In the genomic region with DNA sequence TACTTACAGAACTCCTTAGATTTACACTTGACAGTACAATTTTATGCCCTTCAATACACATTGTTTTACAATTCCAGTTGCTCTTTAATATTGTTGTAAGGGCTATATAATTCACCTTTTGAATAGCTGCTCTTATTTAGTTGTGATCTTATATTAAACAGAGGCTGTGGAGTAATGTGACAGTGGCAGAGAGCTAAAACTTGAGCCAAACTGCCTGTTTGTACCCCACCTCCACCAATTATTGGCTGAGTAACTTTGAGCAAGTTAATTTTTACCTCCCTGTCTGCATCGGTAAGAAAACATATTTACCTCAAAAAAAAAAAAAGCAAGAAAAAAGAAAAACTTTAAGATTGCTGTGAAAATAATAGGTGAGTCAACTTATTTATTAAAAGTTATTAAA, we compare ENCODE assay signal across 1 cellular context.
TF ChIP-seq lines count a peak whose summit lies in the region.

No MANE protein-coding gene starts in this region.

TF ChIP-seq in H1, 55 proteins besides CTCF, POLR2A, EP300 and RAD21:
- TF ChIP-seq, protein P1, sequence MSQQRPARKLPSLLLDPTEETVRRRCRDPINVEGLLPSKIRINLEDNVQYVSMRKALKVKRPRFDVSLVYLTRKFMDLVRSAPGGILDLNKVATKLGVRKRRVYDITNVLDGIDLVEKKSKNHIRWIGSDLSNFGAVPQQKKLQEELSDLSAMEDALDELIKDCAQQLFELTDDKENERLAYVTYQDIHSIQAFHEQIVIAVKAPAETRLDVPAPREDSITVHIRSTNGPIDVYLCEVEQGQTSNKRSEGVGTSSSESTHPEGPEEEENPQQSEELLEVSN (IDR thresholded peaks at IDR 0.05) = no peak
- TF ChIP-seq CEBPB (IDR thresholded peaks at IDR 0.05; ENCODE audit: low read depth, low read length) (no peak), BRCA1 (IDR thresholded peaks at IDR 0.05; ENCODE audit: low read depth, low read length) (no peak), NANOG (IDR thresholded peaks at IDR 0.05; ENCODE audit: insufficient read depth, low read depth, low read length, poor library complexity, severe bottlenecking) (no peak), SP4 (IDR thresholded peaks at IDR 0.05; ENCODE audit: low read length) (no peak), KDM1A (IDR thresholded peaks at IDR 0.05; ENCODE audit: borderline replicate concordance, low read length) (no peak), GABPA (IDR thresholded peaks at IDR 0.05; ENCODE audit: borderline replicate concordance, insufficient read depth, low read length) (no peak), FOSL1 (IDR thresholded peaks at IDR 0.05; ENCODE audit: insufficient read depth, low read depth, low read length) (no peak), TAF7 (optimal IDR thresholded peaks at IDR 0.05; ENCODE audit: borderline replicate concordance, low read depth, low read length) (no peak), SIN3A (conservative IDR thresholded peaks at IDR 0.05 in 1 of 2, IDR thresholded peaks at IDR 0.05 in 1 of 2; ENCODE audit: low read depth in 1 of 2, low read length in 2 of 2) (no peak)
- TF ChIP-seq, protein P2, sequence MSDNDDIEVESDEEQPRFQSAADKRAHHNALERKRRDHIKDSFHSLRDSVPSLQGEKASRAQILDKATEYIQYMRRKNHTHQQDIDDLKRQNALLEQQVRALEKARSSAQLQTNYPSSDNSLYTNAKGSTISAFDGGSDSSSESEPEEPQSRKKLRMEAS (IDR thresholded peaks at IDR 0.05) = no peak
